In the genomic region with DNA sequence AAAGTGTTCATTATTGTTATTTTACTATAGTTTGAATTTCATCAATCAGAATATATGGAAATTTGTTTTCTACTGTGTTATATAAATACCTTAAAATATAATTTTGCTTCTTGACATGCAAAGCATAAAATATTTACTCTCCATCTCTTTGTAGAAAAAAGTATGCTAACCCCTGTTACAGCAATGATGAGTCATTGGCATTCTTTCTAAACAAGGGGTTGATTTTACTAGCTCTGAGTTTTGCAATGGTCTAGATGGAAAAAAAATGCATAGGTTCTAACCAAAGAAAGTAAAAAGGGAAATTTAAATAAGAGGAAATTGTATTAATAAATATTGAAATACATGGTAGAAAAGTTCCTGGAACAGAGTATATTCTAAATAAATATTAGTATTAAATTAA, we compare ENCODE assay signal across 18 cellular contexts.
"Had no signal": no experiment of that assay in that cellular context is flagged by ENCODE, and none has a peak within 500 bp of the region (broad histone marks: within the 10 kb centered on the region; RNA-seq: fewer than 3 reads in every experiment).

No MANE protein-coding gene starts in this region.

- H3K27me3 ChIP-seq: foreskin keratinocyte, pancreas, upper lobe of left lung had no signal

- DNase-seq: activated B cell treated with CpG ODN at 0.5 μM for 24 hours; activated CD4-positive, alpha-beta T cell treated with anti-CD3 and anti-CD28 coated beads for 36 hours; activated CD4-positive, alpha-beta T cell treated with anti-CD3 and anti-CD28 coated beads, Interleukin-2, amount 50 U/mL, for 4 hours; activated CD8-positive, alpha-beta memory T cell treated with anti-CD3 and anti-CD28 coated beads, Interleukin-2, amount 50 U/mL, for 48 hours; activated naive CD4-positive, alpha-beta T cell treated with Interleukin-2 at 50 U/mL for 16 hours; activated naive CD8-positive, alpha-beta T cell treated with anti-CD3 and anti-CD28 coated beads for 36 hours; activated T-cell treated with anti-CD3 and anti-CD28 coated beads, Interleukin-2, amount 50 U/mL, for 4 hours; amniotic stem cell; cerebellar nuclear complex; left ventricle myocardium inferior; pancreas; psoas muscle; right cardiac atrium; stimulated activated CD4-positive, alpha-beta T cell treated with anti-CD3 and anti-CD28 coated beads, Interleukin-4, amount 100 ng/mL, for 24 hours; stimulated activated naive CD4-positive, alpha-beta T cell treated with Interleukin-2 at 50 U/mL for 16 hours; T-helper 9 cell; upper lobe of left lung had no signal

- H3K9me3 ChIP-seq: pancreas, psoas muscle, upper lobe of left lung had no signal

- H3K36me3 ChIP-seq: left ventricle myocardium inferior, pancreas, upper lobe of left lung had no signal

- H3K4me3 ChIP-seq: left ventricle myocardium inferior, pancreas, psoas muscle, upper lobe of left lung had no signal

- H3K27ac ChIP-seq: foreskin keratinocyte, left ventricle myocardium inferior, pancreas, psoas muscle, upper lobe of left lung had no signal

- H3K4me1 ChIP-seq: foreskin keratinocyte, left ventricle myocardium inferior, pancreas, psoas muscle, upper lobe of left lung had no signal

- ATAC-seq: activated CD4-positive, alpha-beta T cell treated with anti-CD3 and anti-CD28 coated beads for 36 hours; activated T-cell treated with anti-CD3 and anti-CD28 coated beads, Interleukin-2, amount 50 U/mL, for 4 hours; foreskin keratinocyte; pancreas; psoas muscle; right cardiac atrium had no signal
